31 cellular contexts compared by ENCODE assay signal in the genomic region with DNA sequence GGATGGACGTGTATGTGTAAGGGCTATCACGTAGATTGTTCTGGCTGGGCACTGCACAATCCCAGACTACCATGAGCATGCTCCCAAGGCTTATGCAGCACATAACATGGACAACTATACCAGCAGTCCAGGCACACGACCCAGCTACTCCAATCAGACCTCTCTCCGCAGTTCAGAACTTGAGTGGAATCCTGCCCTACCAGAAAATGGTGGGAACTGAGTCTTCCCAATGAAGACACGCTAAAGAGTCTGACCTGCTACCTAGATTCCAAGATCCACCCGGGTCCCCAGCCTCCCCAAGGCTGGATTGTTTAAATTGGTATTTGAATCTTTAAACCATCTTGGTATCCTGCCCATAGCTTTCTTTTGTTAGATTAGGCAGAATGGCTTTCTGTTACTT.
DNase-seq lines count a peak whose midpoint lies in the region; ATAC-seq and TF ChIP-seq lines count a peak whose summit lies in the region.
"Had no signal": no experiment of that assay in that cellular context is flagged by ENCODE, and none has a peak within 500 bp of the region (broad histone marks: within the 10 kb centered on the region; RNA-seq: fewer than 3 reads in every experiment).

No MANE protein-coding gene starts in this region.

- H3K23ac ChIP-seq in trophoblast cell (ENCODE audit: low read length) = no peak overlapping the region

- H3K4me1 Mint-ChIP-seq in nephron progenitor cell = peaks cover 10% of the 10 kb centered on the region
- H3K4me1 Mint-ChIP-seq: B cell; CD14-positive monocyte; CD4-positive, alpha-beta memory T cell; CD8-positive, alpha-beta memory T cell had no signal

- DNase-seq in nephron progenitor cell = no peak
- peak; percentile 70 to 86 for DNase-seq in trophoblast cell
- DNase-seq in NCI-H82 treated with DMSO at 0.1 percent for 48 hours (lab: John Stamatoyannopoulos, UW; ENCODE audit: unreplicated experiment) = no peak
- DNase-seq: 8988T; ACHN; AML-193; BE2C; C1 segment of cervical spinal cord; Caco-2; Calu3; CD4-positive, alpha-beta memory T cell; CD4-positive, alpha-beta T cell; CD4-positive, CD25-positive, alpha-beta regulatory T cell; CD8-positive, alpha-beta memory T cell; CD8-positive, alpha-beta T cell; COR-L47; DMS 273 treated with DMSO at 0.1 percent for 48 hours; DMS153; DMS53; DMS79; DMS79 treated with DMSO at 0.1 percent for 48 hours; DND-41; EL had no signal

- H3K9ac ChIP-seq in trophoblast cell (ENCODE audit: low read length) = no peak overlapping the region
- H3K9ac ChIP-seq: BLaER1; BLaER1 treated with 17β-estradiol and CSF1 and Interleukin-3, amounts not matched to agents 10 nM and 100 nM had no signal

- H3K4me2 ChIP-seq in trophoblast cell (ENCODE audit: low read length) = no peak overlapping the region
- H3K4me2 ChIP-seq: A549; BLaER1; BLaER1 treated with 17β-estradiol and CSF1 and Interleukin-3, amounts not matched to agents 10 nM and 100 nM had no signal

- H3K27me3 ChIP-seq in trophoblast cell (ENCODE audit: insufficient read depth, low read length) = no peaks in the 10 kb centered on the region
- H3K27me3 ChIP-seq: BE2C; BLaER1; BLaER1 treated with 17β-estradiol and CSF1 and Interleukin-3, amounts not matched to agents 10 nM and 100 nM had no signal

- H3K79me2 ChIP-seq in trophoblast cell (ENCODE audit: control insufficient read depth, insufficient read depth, low read length, poor library complexity) = no peaks in the 10 kb centered on the region

- H3K27ac ChIP-seq in trophoblast cell (ENCODE audit: low read depth, low read length) = no peak overlapping the region
- H3K27ac ChIP-seq: 22Rv1; A549; BLaER1; BLaER1 treated with 17β-estradiol and CSF1 and Interleukin-3, amounts not matched to agents 10 nM and 100 nM; C4-2B had no signal

- no peak overlapping the region for H3K18ac ChIP-seq in trophoblast cell (ENCODE audit: low read length)

- H4K8ac ChIP-seq in trophoblast cell (ENCODE audit: low read depth, low read length) = no peak overlapping the region

- H3K36me3 ChIP-seq in trophoblast cell (ENCODE audit: control insufficient read depth in 1 of 2, insufficient read depth in 2 of 2, low read length in 2 of 2) = no peaks in the 10 kb centered on the region
- H3K36me3 ChIP-seq: BE2C; BLaER1; BLaER1 treated with 17β-estradiol and CSF1 and Interleukin-3, amounts not matched to agents 10 nM and 100 nM had no signal

- H3K14ac ChIP-seq in trophoblast cell (ENCODE audit: low read length) = no peak overlapping the region

- H3K79me1 ChIP-seq in trophoblast cell (ENCODE audit: low read length) = no peaks in the 10 kb centered on the region

- H4K91ac ChIP-seq in trophoblast cell (ENCODE audit: low read depth, low read length) = no peak overlapping the region

- H3K9me3 ChIP-seq in trophoblast cell (ENCODE audit: insufficient read depth, low read depth, low read length) = peaks cover 2% of the 10 kb centered on the region
- H3K9me3 ChIP-seq: A549, BE2C, Caco-2 had no signal

- H2BK5ac ChIP-seq in trophoblast cell (ENCODE audit: low read depth, low read length, poor library complexity) = no peak overlapping the region

- peaks cover 17% of the 10 kb centered on the region for H3K9me3 Mint-ChIP-seq in nephron progenitor cell
- H3K9me3 Mint-ChIP-seq: CD4-positive, alpha-beta T cell; CD8-positive, alpha-beta T cell had no signal

- no peaks in the 10 kb centered on the region for H3K36me3 Mint-ChIP-seq in nephron progenitor cell (ENCODE audit: low read depth)
- H3K36me3 Mint-ChIP-seq: CD14-positive monocyte; CD4-positive, alpha-beta memory T cell; CD4-positive, CD25-positive, alpha-beta regulatory T cell; CD8-positive, alpha-beta memory T cell; CD8-positive, alpha-beta T cell had no signal

- H2BK12ac ChIP-seq in trophoblast cell (ENCODE audit: low read length) = no peak overlapping the region

- H3K27me3 Mint-ChIP-seq in nephron progenitor cell (ENCODE audit: low read depth, poor library complexity) = peaks cover 7% of the 10 kb centered on the region

- TF ChIP-seq CTCF in nephron progenitor cell (IDR thresholded peaks at IDR 0.05) = no peak

- H3K4ac ChIP-seq in trophoblast cell (ENCODE audit: low read depth, low read length) = no peak overlapping the region

- H4K12ac ChIP-seq in trophoblast cell (ENCODE audit: low read depth, low read length) = no peak overlapping the region

- no peak overlapping the region for H2AFZ ChIP-seq in trophoblast cell (ENCODE audit: insufficient read depth, low read length, poor library complexity)

- peak overlapping the region; percentile 29 for H3K27ac Mint-ChIP-seq in nephron progenitor cell
- H3K27ac Mint-ChIP-seq: B cell; CD14-positive monocyte; CD4-positive, alpha-beta memory T cell; CD4-positive, alpha-beta T cell; CD4-positive, CD25-positive, alpha-beta regulatory T cell; CD8-positive, alpha-beta memory T cell; CD8-positive, alpha-beta T cell had no signal

- no peak overlapping the region for H2BK120ac ChIP-seq in trophoblast cell (ENCODE audit: insufficient read depth, low read length, poor library complexity)

- no peak overlapping the region for H3K4me3 Mint-ChIP-seq in nephron progenitor cell
- H3K4me3 Mint-ChIP-seq: B cell; CD14-positive monocyte; CD4-positive, alpha-beta memory T cell; CD4-positive, alpha-beta T cell; CD8-positive, alpha-beta memory T cell; CD8-positive, alpha-beta T cell had no signal

- no CpG with 5 or more reads among the region's 6 CpGs for WGBS in trophoblast cell (ENCODE audit: extremely low coverage, insufficient coverage, insufficient read length)

- H3K4me3 ChIP-seq in trophoblast cell (ENCODE audit: low read depth, low read length) = no peak overlapping the region
- H3K4me3 ChIP-seq: A549; BLaER1; BLaER1 treated with 17β-estradiol and CSF1 and Interleukin-3, amounts not matched to agents 10 nM and 100 nM had no signal

- H3K4me1 ChIP-seq in trophoblast cell (ENCODE audit: control insufficient read depth in 1 of 2, insufficient read depth in 2 of 2, low read length in 2 of 2) = peaks cover 0 to 4% of the 10 kb centered on the region in 2 experiments
- H3K4me1 ChIP-seq: A549, BE2C, BLaER1, Caco-2 had no signal

- ATAC-seq in HG03097 (IDR thresholded peaks at IDR 0.05; ENCODE audit: low FRiP score, unreplicated experiment) = no peak
- ATAC-seq: A549; CD8-positive, alpha-beta T cell had no signal

- no peak overlapping the region for H2AK5ac ChIP-seq in trophoblast cell (ENCODE audit: low read length)

Comparison
In these comparisons a context has a peak if more than half of its experiments do, and no peak if none do; other contexts are left out.
1. DNase-seq: peak in trophoblast cell (2 of 2); none in nephron progenitor cell (single experiment) and NCI-H82 treated with DMSO at 0.1 percent for 48 hours (single experiment).